In genomic region chr1:15031251-15031930, GRCh38 we compare ENCODE assay signal across 28 cellular contexts.
DNase-seq lines count a peak whose midpoint lies in the region; ATAC-seq and TF ChIP-seq lines count a peak whose summit lies in the region.
"Had no signal": no experiment of that assay in that cellular context is flagged by ENCODE, and none has a peak within 500 bp of the region (broad histone marks: within the 10 kb centered on the region; RNA-seq: fewer than 3 reads in every experiment).

No MANE protein-coding gene starts in this region.

- TF ChIP-seq CTCF in astrocyte of the spinal cord (IDR thresholded peaks at IDR 0.05; ENCODE audit: low read depth, low read length), result no peak
- no peak for TF ChIP-seq CTCF in thyroid gland (IDR thresholded peaks at IDR 0.05)

- H3K4me3 Mint-ChIP-seq in stimulated activated effector memory CD8-positive, alpha-beta T cell treated with anti-CD3 and anti-CD28 coated beads, Interleukin-12 subunit alpha, Interleukin-12 subunit beta, amount 100 ng/mL, for 72 hours, result no peak overlapping the region
- H3K4me3 Mint-ChIP-seq: activated T-cell treated with anti-CD3 and anti-CD28 coated beads, Interleukin-2, amount 50 U/mL, for 4 hours; brain; neural crest cell; stimulated activated naive CD8-positive, alpha-beta T cell treated with anti-CD3 and anti-CD28 coated beads, Interleukin-15, Interleukin-2, amounts not matched to agents 100 ng/mL and 50 ng/mL, for 24 hours had no signal

- H3K4me3 ChIP-seq in astrocyte of the spinal cord (ENCODE audit: low read depth, low read length) (no peak overlapping the region), thyroid gland (replicated peaks in 1 of 3) (no peak overlapping the region)
- H3K4me3 ChIP-seq: dorsolateral prefrontal cortex, gastrocnemius medialis, SK-N-MC, testis, vagina had no signal

- peaks cover 6% of the 10 kb centered on the region for H3K4me1 Mint-ChIP-seq in stimulated activated effector memory CD8-positive, alpha-beta T cell treated with anti-CD3 and anti-CD28 coated beads, Interleukin-12 subunit alpha, Interleukin-12 subunit beta, amount 100 ng/mL, for 72 hours

- H3K27me3 ChIP-seq in thyroid gland, result no peaks in the 10 kb centered on the region
- H3K27me3 ChIP-seq: dorsolateral prefrontal cortex, testis, vagina had no signal

- no peaks in the 10 kb centered on the region for H3K9me3 ChIP-seq in thyroid gland
- H3K9me3 ChIP-seq: gastrocnemius medialis, testis, vagina had no signal

- DNase-seq in Right ventricle myocardium superior (peak; percentile 9), cardiac septum (ENCODE audit: low spot score) (no peak), astrocyte of the spinal cord (ENCODE audit: low read depth, low spot score) (peak; percentile 31), kidney tubule cell (ENCODE audit: low spot score) (peak; percentile 63), thyroid gland (no peak)
- DNase-seq in activated T-cell treated with anti-CD3 and anti-CD28 coated beads, Interleukin-2, amount 50 U/mL, for 1 hour, result no peak
- DNase-seq in stimulated activated effector memory CD8-positive, alpha-beta T cell treated with anti-CD3 and anti-CD28 coated beads, Interleukin-12 subunit alpha, Interleukin-12 subunit beta, amount 100 ng/mL, for 72 hours (ENCODE audit: low spot score in 2 of 2), result no peak
- DNase-seq: activated CD4-positive, CD25-positive, alpha-beta regulatory T cell; activated T-cell treated with anti-CD3 and anti-CD28 coated beads, Interleukin-2, amount 50 U/mL, for 4 hours; AML-193; Calu3; CD4-positive, CD25-positive, alpha-beta regulatory T cell; DMS79 treated with DMSO at 0.1 percent for 48 hours; dorsolateral prefrontal cortex; gastrocnemius medialis; hippocampal formation; NCI-H1694 treated with DMSO at 0.1 percent for 48 hours; small intestine; stimulated activated CD4-positive, alpha-beta T cell treated with anti-CD3 and anti-CD28 coated beads, Interleukin-2, amount 100 ng/mL, for 24 hours; testis had no signal

- in situ Hi-C loops in astrocyte of the spinal cord (cut with HindIII; ENCODE audit: low sequenced_read_pairs), result no loop called here

- H3K27ac Mint-ChIP-seq in stimulated activated effector memory CD8-positive, alpha-beta T cell treated with anti-CD3 and anti-CD28 coated beads, Interleukin-12 subunit alpha, Interleukin-12 subunit beta, amount 100 ng/mL, for 72 hours, result no peak overlapping the region
- H3K27ac Mint-ChIP-seq: CD4-positive, CD25-positive, alpha-beta regulatory T cell; stimulated activated naive CD8-positive, alpha-beta T cell treated with anti-CD3 and anti-CD28 coated beads, Interleukin-15, Interleukin-2, amounts not matched to agents 100 ng/mL and 50 ng/mL, for 24 hours had no signal

- no peaks in the 10 kb centered on the region for H3K9me3 Mint-ChIP-seq in stimulated activated effector memory CD8-positive, alpha-beta T cell treated with anti-CD3 and anti-CD28 coated beads, Interleukin-12 subunit alpha, Interleukin-12 subunit beta, amount 100 ng/mL, for 72 hours
- H3K9me3 Mint-ChIP-seq: activated T-cell treated with anti-CD3 and anti-CD28 coated beads, Interleukin-2, amount 50 U/mL, for 4 hours; brain; neural crest cell; stimulated activated naive CD8-positive, alpha-beta T cell treated with anti-CD3 and anti-CD28 coated beads, Interleukin-15, Interleukin-2, amounts not matched to agents 100 ng/mL and 50 ng/mL, for 24 hours had no signal

- H3K36me3 ChIP-seq in thyroid gland, result no peaks in the 10 kb centered on the region
- H3K36me3 ChIP-seq: gastrocnemius medialis had no signal

- H3K4me1 ChIP-seq in thyroid gland, result peaks cover 40 to 47% of the 10 kb centered on the region in 2 donors
- H3K4me1 ChIP-seq: gastrocnemius medialis had no signal

- intact Hi-C loops in Right ventricle myocardium superior (cut with DNase I) (no loop called here), cardiac septum (cut with DNase I) (no loop called here), thyroid gland (cut with DNase I) (no loop called here)

- no peak for TF ChIP-seq POLR2A in thyroid gland (IDR thresholded peaks at IDR 0.05)

- 91 to 96% methylated on average over 6 to 8 of the region's 8 CpGs for WGBS in thyroid gland, 2 donors

- ATAC-seq in Right ventricle myocardium superior (ENCODE audit: poor library complexity) (no peak), HG03342 (IDR thresholded peaks at IDR 0.05; ENCODE audit: unreplicated experiment) (no peak)
- no peak for ATAC-seq in stimulated activated effector memory CD8-positive, alpha-beta T cell treated with anti-CD3 and anti-CD28 coated beads, Interleukin-12 subunit alpha, Interleukin-12 subunit beta, amount 100 ng/mL, for 72 hours
- ATAC-seq: activated T-cell treated with anti-CD3 and anti-CD28 coated beads, Interleukin-2, amount 50 U/mL, for 4 hours; gastrocnemius medialis had no signal

- H3K36me3 Mint-ChIP-seq in stimulated activated effector memory CD8-positive, alpha-beta T cell treated with anti-CD3 and anti-CD28 coated beads, Interleukin-12 subunit alpha, Interleukin-12 subunit beta, amount 100 ng/mL, for 72 hours, result no peaks in the 10 kb centered on the region
- H3K36me3 Mint-ChIP-seq: brain; CD4-positive, CD25-positive, alpha-beta regulatory T cell had no signal

- H3K27ac ChIP-seq in thyroid gland, result peak overlapping the region; percentile 63 to 98 (median 94)
- H3K27ac ChIP-seq: gastrocnemius medialis, parathyroid adenoma, RWPE1, SK-N-MC, testis, vagina had no signal

Comparison
In these comparisons a context has a peak if more than half of its experiments do, and no peak if none do; other contexts are left out.
1. DNase-seq: peak in Right ventricle myocardium superior (single experiment), astrocyte of the spinal cord (single experiment) and kidney tubule cell (single experiment); none in cardiac septum (single experiment), thyroid gland (0 of 2), activated T-cell treated with anti-CD3 and anti-CD28 coated beads, Interleukin-2, amount 50 U/mL, for 1 hour (single experiment) and stimulated activated effector memory CD8-positive, alpha-beta T cell treated with anti-CD3 and anti-CD28 coated beads, Interleukin-12 subunit alpha, Interleukin-12 subunit beta, amount 100 ng/mL, for 72 hours (0 of 2).